22 cellular contexts compared by ENCODE assay signal in the genomic region with DNA sequence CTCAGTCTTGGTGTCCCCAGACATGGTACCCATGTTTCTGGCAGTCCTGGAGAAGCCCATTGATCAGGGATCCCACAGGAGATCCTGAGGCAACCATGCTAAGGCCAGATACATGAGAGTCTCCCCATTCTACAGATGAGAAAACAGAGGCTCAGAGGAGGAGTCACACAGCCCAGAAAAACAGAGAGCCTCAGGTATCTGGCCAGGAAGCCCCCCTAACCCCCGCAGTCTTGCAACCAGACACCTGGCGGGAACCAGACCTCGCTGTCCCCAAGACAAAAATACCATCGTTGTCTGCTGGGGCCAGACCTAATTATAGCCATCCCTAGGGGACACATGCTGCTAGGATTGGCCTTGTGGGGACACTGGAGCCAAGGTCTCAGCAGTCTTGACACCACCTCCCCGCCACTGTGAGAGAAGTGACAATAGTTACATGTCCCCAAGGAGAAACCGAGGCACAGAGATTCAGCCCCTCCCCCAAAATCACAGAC. TPM values are rescaled to one million over a fixed set of nuclear protein-coding genes. Genes with fewer than 3 reads are reported as not detected.
"Had no signal": no experiment of that assay in that cellular context is flagged by ENCODE, and none has a peak within 500 bp of the region (broad histone marks: within the 10 kb centered on the region; RNA-seq: fewer than 3 reads in every experiment).

No MANE protein-coding gene starts in this region.

- H3K36me3 ChIP-seq: heart right ventricle, lower lobe of right lung, pancreas, stomach, suprapubic skin, tibial nerve, uterus had no signal

- H3K9me3 ChIP-seq: lower lobe of right lung, pancreas, suprapubic skin had no signal

- H3K36me3 Mint-ChIP-seq: activated CD4-positive, alpha-beta memory T cell treated with anti-CD3 and anti-CD28 coated beads for 36 hours; stimulated activated memory B cell treated with anti-CD40 and anti-IgM and Interleukin-4, amounts not matched to agents 10 μg/mL and 1 μg/mL and 100 μg/mL, for 72 hours had no signal

- ATAC-seq: left colon; lower lobe of right lung; naive thymus-derived CD8-positive, alpha-beta T cell; pancreas; right cardiac atrium; stimulated activated memory B cell treated with anti-CD40 and anti-IgM and Interleukin-4, amounts not matched to agents 10 μg/mL and 1 μg/mL and 100 μg/mL, for 72 hours had no signal

- H3K27ac ChIP-seq: epithelial cell of prostate, lower lobe of right lung, pancreas, stomach, suprapubic skin, tibial nerve, uterus had no signal

- H3K27me3 ChIP-seq: pancreas had no signal

- H3K4me3 Mint-ChIP-seq: activated CD4-positive, alpha-beta memory T cell treated with anti-CD3 and anti-CD28 coated beads for 36 hours; activated naive CD4-positive, alpha-beta T cell treated with anti-CD3 and anti-CD28 coated beads for 36 hours; stimulated activated memory B cell treated with anti-CD40 and anti-IgM and Interleukin-4, amounts not matched to agents 10 μg/mL and 1 μg/mL and 100 μg/mL, for 72 hours had no signal

- H3K27ac Mint-ChIP-seq: activated CD4-positive, alpha-beta memory T cell treated with anti-CD3 and anti-CD28 coated beads for 36 hours; activated naive CD4-positive, alpha-beta T cell treated with anti-CD3 and anti-CD28 coated beads for 36 hours; stimulated activated memory B cell treated with anti-CD40 and anti-IgM and Interleukin-4, amounts not matched to agents 10 μg/mL and 1 μg/mL and 100 μg/mL, for 72 hours had no signal

- H3K9me3 Mint-ChIP-seq: activated CD4-positive, alpha-beta memory T cell treated with anti-CD3 and anti-CD28 coated beads for 36 hours; activated naive CD4-positive, alpha-beta T cell treated with anti-CD3 and anti-CD28 coated beads for 36 hours; stimulated activated memory B cell treated with anti-CD40 and anti-IgM and Interleukin-4, amounts not matched to agents 10 μg/mL and 1 μg/mL and 100 μg/mL, for 72 hours had no signal

- DNase-seq: activated CD4-positive, alpha-beta memory T cell treated with anti-CD3 and anti-CD28 coated beads for 36 hours; activated CD4-positive, alpha-beta T cell treated with anti-CD3 and anti-CD28 coated beads for 48 hours; activated naive CD4-positive, alpha-beta T cell treated with anti-CD3 and anti-CD28 coated beads for 36 hours; activated T-cell treated with anti-CD3 and anti-CD28 coated beads, Interleukin-2, amount 50 U/mL, for 48 hours; heart right ventricle; islet precursor cell; left colon; lower lobe of right lung; naive thymus-derived CD8-positive, alpha-beta T cell; pancreas; small intestine; stimulated activated CD4-positive, alpha-beta T cell treated with anti-CD3 and anti-CD28 coated beads, Interleukin-2, amount 100 ng/mL, for 24 hours; stomach; uterus had no signal

- H3K4me3 ChIP-seq: heart right ventricle, lower lobe of right lung, pancreas, stomach, suprapubic skin, tibial nerve, uterus had no signal

RNA-seq across cellular contexts. Expression of gene PDE4C, which starts 1.6 kb away (rescaled TPM):
- total RNA-seq: activated CD4-positive, alpha-beta memory T cell treated with anti-CD3 and anti-CD28 coated beads for 36 hours; mesenteric fat pad; naive thymus-derived CD8-positive, alpha-beta T cell; T-helper 2 cell treated with Interferon-gamma antibody and Interleukin-4, amounts not matched to agents 100 ng/mL and 5 ng/mL, for 36 hours had no signal
- polyA plus RNA-seq: naive thymus-derived CD8-positive, alpha-beta T cell had no signal

RNA-seq across cellular contexts. Expression of gene IQCN, which starts 46.4 kb away (rescaled TPM):
- total RNA-seq: pulmonary artery endothelial cell had no signal
